In genomic region chr16:88378836-88379693, GRCh38 we compare ENCODE assay signal across 9 cellular contexts.
"Had no signal": no experiment of that assay in that cellular context is flagged by ENCODE, and none has a peak within 500 bp of the region (broad histone marks: within the 10 kb centered on the region; RNA-seq: fewer than 3 reads in every experiment).

No MANE protein-coding gene starts in this region.

- DNase-seq: activated CD4-positive, alpha-beta T cell treated with anti-CD3 and anti-CD28 coated beads, Interleukin-2, amount 50 U/mL, for 4 hours; activated CD8-positive, alpha-beta memory T cell treated with anti-CD3 and anti-CD28 coated beads, Interleukin-2, amount 10 ng/mL, durations not matched to agents 7 days and 5 days; activated effector memory CD4-positive, alpha-beta T cell treated with Interleukin-2 at 50 U/mL for 16 hours; activated naive CD8-positive, alpha-beta T cell treated with anti-CD3 and anti-CD28 coated beads for 36 hours; activated T-cell treated with anti-CD3 and anti-CD28 coated beads, Interleukin-2, amount 50 U/mL, for 24 hours; immature natural killer cell; stimulated activated CD4-positive, alpha-beta T cell treated with anti-CD3 and anti-CD28 coated beads, Interleukin-15, amount 100 ng/mL, for 24 hours; stimulated activated CD4-positive, alpha-beta T cell treated with anti-CD3 and anti-CD28 coated beads, Interleukin-4, amount 100 ng/mL, for 24 hours had no signal

- ATAC-seq: activated CD4-positive, CD25-positive, alpha-beta regulatory T cell treated with anti-CD3 and anti-CD28 coated beads, Interleukin-2, amount 50 U/mL, for 24 hours; activated CD8-positive, alpha-beta memory T cell treated with anti-CD3 and anti-CD28 coated beads, Interleukin-2, amount 10 ng/mL, durations not matched to agents 7 days and 5 days had no signal
